In genomic region chr21:41342035-41342434, GRCh38 we compare ENCODE assay signal across 7 cellular contexts. TPM values are rescaled to one million over a fixed set of nuclear protein-coding genes. Genes with fewer than 3 reads are reported as not detected.
"Had no signal": no experiment of that assay in that cellular context is flagged by ENCODE, and none has a peak within 500 bp of the region (broad histone marks: within the 10 kb centered on the region; RNA-seq: fewer than 3 reads in every experiment).

No MANE protein-coding gene starts in this region.

- DNase-seq: H9, HCEC 1CT, HFFc6, IMR-90, KG1 had no signal

- ATAC-seq: GM23338, K562 had no signal

- H3K27ac Mint-ChIP-seq: GM23338, H9, HFFc6 had no signal

- H3K4me3 Mint-ChIP-seq: GM23338, H9, HFFc6 had no signal

RNA-seq across cellular contexts. Expression of gene FAM3B, which starts 25.4 kb away (rescaled TPM):
- total RNA-seq: HFFc6, IMR-90 had no signal
